ENCODE assay signal across 9 cellular contexts in the genomic region with DNA sequence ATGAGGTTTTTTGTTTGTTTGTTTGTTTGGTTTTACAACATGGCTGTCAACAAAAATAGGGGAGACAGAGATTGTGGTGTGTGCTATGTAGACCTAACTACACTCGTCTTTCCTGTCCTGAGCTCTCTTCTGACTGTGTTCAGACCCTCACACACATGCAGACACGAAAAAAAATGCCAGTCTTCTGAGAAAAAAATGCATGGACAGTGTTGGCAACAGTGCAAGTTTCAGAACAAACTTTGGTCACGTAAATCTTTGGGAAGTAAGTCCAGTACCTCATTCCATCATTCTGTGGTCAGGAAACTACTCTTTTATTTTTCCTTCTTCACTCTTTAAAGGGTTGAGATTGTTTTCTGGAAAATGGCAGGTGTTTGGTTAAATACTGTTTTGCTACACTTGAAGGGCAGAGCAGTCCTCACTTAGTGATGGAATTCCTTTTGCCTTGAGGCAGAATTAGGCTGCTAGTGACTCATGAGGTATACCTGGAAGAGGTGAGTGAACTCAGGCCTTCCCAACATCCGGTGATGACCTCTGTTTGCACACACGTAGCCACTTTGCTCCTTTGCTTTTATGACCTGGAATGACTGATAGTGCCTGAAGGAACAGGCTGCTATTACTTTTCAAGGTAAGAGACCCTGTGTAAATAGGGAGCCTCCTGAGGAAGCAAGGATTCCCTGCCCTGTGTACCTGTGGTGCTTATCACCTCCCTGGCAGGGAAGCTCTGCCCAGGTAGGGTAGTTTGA.
A peak's percentile ranks its signal among the peaks of the same experiment; 100 is the strongest.
DNase-seq lines count a peak whose midpoint lies in the region; ATAC-seq, FAIRE-seq and TF ChIP-seq lines count a peak whose summit lies in the region.
"Had no signal": no experiment of that assay in that cellular context is flagged by ENCODE, and none has a peak within 500 bp of the region (broad histone marks: within the 10 kb centered on the region; RNA-seq: fewer than 3 reads in every experiment).

No MANE protein-coding gene starts in this region.

- DNase-seq in GM12892 (ENCODE audit: insufficient read length) (no peak), NAMALWA (ENCODE audit: low spot score) (peak; percentile 28), renal cortical epithelial cell (ENCODE audit: low read depth) (peak; percentile 93), middle frontal gyrus (ENCODE audit: extremely low spot score, low spot score) (no peak), substantia nigra (lab: John Stamatoyannopoulos, UW) (no peak), SW 1271 (lab: John Stamatoyannopoulos, UW) (no peak)
- DNase-seq: NCI-H2081 had no signal

- H3K9me3 ChIP-seq in duodenal mucosa (ENCODE audit: control insufficient read depth in 1 of 2, low read length in 2 of 2), result no peaks in the 10 kb centered on the region

- no peak overlapping the region for H3K4me3 ChIP-seq in duodenal mucosa (ENCODE audit: low read depth in 1 of 2, low read length in 2 of 2)

- peak; percentile 87 for FAIRE-seq in GM12892 (lab: Jason Lieb, UNC)

- TF ChIP-seq POLR2A in GM12892 (IDR thresholded peaks at IDR 0.05; ENCODE audit: low read depth, low read length), result no peak

- H3K36me3 ChIP-seq in duodenal mucosa (ENCODE audit: control insufficient read depth in 1 of 2, insufficient read depth in 2 of 2, low read length in 2 of 2), result no peaks in the 10 kb centered on the region

- peaks cover 29 to 31% of the 10 kb centered on the region in 2 donors for H3K4me1 ChIP-seq in duodenal mucosa (ENCODE audit: control insufficient read depth in 1 of 2, insufficient read depth in 2 of 2, low read length in 2 of 2)

- no peaks in the 10 kb centered on the region for H3K27me3 ChIP-seq in duodenal mucosa (ENCODE audit: control insufficient read depth in 1 of 2, insufficient read depth in 2 of 2, low read length in 2 of 2)

- H3K27ac ChIP-seq in duodenal mucosa (ENCODE audit: low read depth, low read length), result peak overlapping the region; percentile 8
- H3K27ac ChIP-seq in substantia nigra (ENCODE audit: low read depth, low read length, poor library complexity, severe bottlenecking), result no peak overlapping the region

- ATAC-seq in HG02759 (IDR thresholded peaks at IDR 0.05; ENCODE audit: unreplicated experiment), result no peak

- H3K9ac ChIP-seq in duodenal mucosa (ENCODE audit: low read depth in 1 of 2, low read length in 2 of 2), result no peak overlapping the region

Comparison
In these comparisons a context has a peak if more than half of its experiments do, and no peak if none do; other contexts are left out.
1. DNase-seq: peak in NAMALWA (single experiment) and renal cortical epithelial cell (single experiment); none in GM12892 (single experiment), middle frontal gyrus (single experiment), substantia nigra (0 of 49) and SW 1271 (0 of 2).